In the genomic region with DNA sequence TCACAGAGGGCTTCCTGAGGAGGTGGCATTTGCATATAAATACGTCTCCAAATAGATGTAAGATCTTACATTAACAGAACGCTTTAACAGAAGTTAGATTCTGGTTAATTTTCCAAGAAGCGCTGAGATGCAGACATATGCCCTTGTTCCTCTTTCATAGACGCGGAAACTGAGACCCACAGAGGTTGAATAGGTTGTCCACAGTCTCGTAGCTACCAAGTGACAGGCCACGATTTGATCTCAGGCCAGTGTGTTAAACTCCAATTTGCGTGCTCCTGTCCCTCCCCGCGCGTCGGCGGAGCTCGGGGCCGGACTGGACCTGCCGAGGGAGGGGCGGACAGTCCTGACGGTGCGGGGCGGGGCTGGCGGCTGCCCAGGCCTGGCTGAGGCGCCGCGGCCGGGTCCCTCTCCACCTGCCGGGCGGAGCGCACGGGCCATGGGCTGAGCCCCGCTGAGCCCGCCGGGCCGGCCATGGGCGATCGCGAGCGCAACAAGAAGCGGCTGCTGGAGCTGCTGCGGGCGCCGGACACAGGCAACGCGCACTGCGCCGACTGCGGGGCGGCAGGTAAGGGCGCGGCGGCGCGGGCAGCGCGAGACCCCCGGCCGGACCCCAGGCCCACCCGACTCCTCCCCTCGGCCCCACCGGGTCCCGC, we compare ENCODE assay signal across 8 cellular contexts. TPM values are rescaled to one million over a fixed set of nuclear protein-coding genes. Genes with fewer than 3 reads are reported as not detected.
DNase-seq lines count a peak whose midpoint lies in the region; ATAC-seq and TF ChIP-seq lines count a peak whose summit lies in the region.

A gene with protein sequence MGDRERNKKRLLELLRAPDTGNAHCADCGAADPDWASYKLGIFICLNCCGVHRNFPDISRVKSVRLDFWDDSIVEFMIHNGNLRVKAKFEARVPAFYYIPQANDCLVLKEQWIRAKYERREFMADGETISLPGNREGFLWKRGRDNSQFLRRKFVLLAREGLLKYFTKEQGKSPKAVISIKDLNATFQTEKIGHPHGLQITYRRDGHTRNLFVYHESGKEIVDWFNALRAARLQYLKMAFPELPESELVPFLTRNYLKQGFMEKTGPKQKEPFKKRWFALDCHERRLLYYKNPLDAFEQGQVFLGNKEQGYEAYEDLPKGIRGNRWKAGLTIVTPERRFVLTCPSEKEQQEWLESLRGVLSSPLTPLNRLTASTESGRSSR (plus strand): TSS at position 402 of the 653 bp plus-strand sequence. CDS start 70 bp downstream, at position 472.

- no peak within 1 kb of the TSS for H3K27ac Mint-ChIP-seq in activated T-cell treated with anti-CD3 and anti-CD28 coated beads, Interleukin-2, amount 50 U/mL, for 24 hours

- no peak within 1 kb of the TSS for H3K9ac ChIP-seq in PC-3 (ENCODE audit: low read length)

- H2AFZ ChIP-seq in PC-3 (ENCODE audit: low read length) = peak within 1 kb of the TSS; percentile 67; the same call in 1 of the 2 replicates

- TF ChIP-seq POLR2A in suprapubic skin (IDR thresholded peaks at IDR 0.05) = no peak

- TF ChIP-seq EP300 in suprapubic skin (IDR thresholded peaks at IDR 0.05) = no peak

- no peaks in the 10 kb centered on the region for H3K36me3 Mint-ChIP-seq in activated T-cell treated with anti-CD3 and anti-CD28 coated beads, Interleukin-2, amount 50 U/mL, for 24 hours (ENCODE audit: low read depth)

- no peaks in the 10 kb centered on the region for H3K79me2 ChIP-seq in PC-3 (ENCODE audit: low read length)

- TF ChIP-seq CTCF in PC-3 (conservative IDR thresholded peaks at IDR 0.05; ENCODE audit: low read depth, low read length) = no peak
- TF ChIP-seq CTCF in lung (IDR thresholded peaks at IDR 0.05; ENCODE audit: control extremely low read depth, extremely low read depth) = no peak
- TF ChIP-seq CTCF in suprapubic skin (IDR thresholded peaks at IDR 0.05) = no peak

- no peaks in the 10 kb centered on the region for H4K20me1 ChIP-seq in PC-3 (ENCODE audit: low read length)

- ATAC-seq in PC-3 = peak; percentile 91
- peak; percentile 84 for ATAC-seq in lung (ENCODE audit: insufficient read depth, low FRiP score)
- ATAC-seq in GM21381 (IDR thresholded peaks at IDR 0.05; ENCODE audit: unreplicated experiment) = no peak

- no TSS peak for BruUV-seq in PC-3 (replicated peaks; lab: Mats Ljungman, UMichigan)

- no peak for DNase-seq in activated T-cell treated with anti-CD3 and anti-CD28 coated beads, Interleukin-2, amount 50 U/mL, for 24 hours
- DNase-seq in activated T-cell treated with anti-CD3 and anti-CD28 coated beads, Interleukin-2, amount 50 U/mL, for 1 hour = no peak
- DNase-seq in PC-3 = peak; percentile 36
- peak; percentile 77 for DNase-seq in ecto neural progenitor cell (ENCODE audit: low spot score)
- peak; percentile 62 for DNase-seq in lung (ENCODE audit: low spot score)
- peak; percentile 40 to 65 for DNase-seq in suprapubic skin (ENCODE audit: low spot score in 2 of 2)
- no peak for DNase-seq in stimulated activated CD4-positive, alpha-beta T cell treated with anti-CD3 and anti-CD28 coated beads, Interleukin-2, amount 100 ng/mL, for 48 hours

- 2 to 4% methylated on average over 32 to 60 of the region's 60 CpGs for WGBS in lung, 2 donors
- 3% methylated on average over 37 of the region's 60 CpGs for WGBS in suprapubic skin

- intact Hi-C loops in PC-3 (cut with micrococcal nuclease) = no loop called here

- H3F3A ChIP-seq in PC-3 (ENCODE audit: low read length, unreplicated experiment) = no peaks in the 10 kb centered on the region

- no peaks in the 10 kb centered on the region for H3K9me2 ChIP-seq in PC-3 (replicated peaks; ENCODE audit: low read length)

- H3K4me2 ChIP-seq in PC-3 (ENCODE audit: low read length) = peak within 1 kb of the TSS; percentile 87

- H3K9me3 ChIP-seq in PC-3 (ENCODE audit: low read length) (no peaks in the 10 kb centered on the region), lung (ENCODE audit: control insufficient read depth in 2 of 2, insufficient read depth in 1 of 2, low read length in 1 of 2) (no peaks in the 10 kb centered on the region), suprapubic skin (no peaks in the 10 kb centered on the region)

- no peak within 1 kb of the TSS for H3K27ac ChIP-seq in PC-3 (ENCODE audit: low read length)
- H3K27ac ChIP-seq in lung (ENCODE audit: low read depth in 1 of 2, low read length in 1 of 2) = peak within 1 kb of the TSS; percentile 11 to 52
- H3K27ac ChIP-seq in suprapubic skin = peak within 1 kb of the TSS; percentile 37

- H3K4me1 ChIP-seq in PC-3 (ENCODE audit: insufficient read depth, low read length) (0 out of 2 replicates have a peak, but pooled peaks cover 6% of the 10 kb centered on the region), lung (ENCODE audit: control insufficient read depth in 2 of 2, insufficient read depth in 2 of 2, low read length in 2 of 2) (peaks cover 0 to 7% of the 10 kb centered on the region in 2 donors), suprapubic skin (peaks cover 27% of the 10 kb centered on the region)

- H3K4me3 ChIP-seq in PC-3 (ENCODE audit: low read length) = peak within 1 kb of the TSS; percentile 64
- peak within 1 kb of the TSS; percentile 61 for H3K4me3 ChIP-seq in lung
- H3K4me3 ChIP-seq in suprapubic skin = peak within 1 kb of the TSS; percentile 55

- H3K4me3 Mint-ChIP-seq in activated T-cell treated with anti-CD3 and anti-CD28 coated beads, Interleukin-2, amount 50 U/mL, for 24 hours = peak within 1 kb of the TSS; percentile 61

- H3K27me3 ChIP-seq in PC-3 (ENCODE audit: low read length) (no peaks in the 10 kb centered on the region), lung (ENCODE audit: control insufficient read depth, insufficient read depth) (no peaks in the 10 kb centered on the region), suprapubic skin (peaks cover 26% of the 10 kb centered on the region)

- POLR2A ChIA-PET in PC-3 (lab: Charles Lee; ENCODE audit: unreplicated experiment) = interaction anchor here (0.6 kb wide), 1 partner anchor 77 kb away, joined by 7 read pairs; no protein-coding TSS in a partner anchor

- H3K9me3 Mint-ChIP-seq in activated T-cell treated with anti-CD3 and anti-CD28 coated beads, Interleukin-2, amount 50 U/mL, for 24 hours = no peaks in the 10 kb centered on the region

- CTCF ChIA-PET in PC-3 (lab: Charles Lee) = no interaction called here

- H3K27me3 Mint-ChIP-seq in activated T-cell treated with anti-CD3 and anti-CD28 coated beads, Interleukin-2, amount 50 U/mL, for 24 hours = peaks cover 56% of the 10 kb centered on the region

- H3K36me3 ChIP-seq in PC-3 (ENCODE audit: low read depth, low read length) (no peaks in the 10 kb centered on the region), lung (ENCODE audit: control insufficient read depth in 2 of 2, insufficient read depth in 2 of 2, low read length in 2 of 2) (no peaks in the 10 kb centered on the region), suprapubic skin (no peaks in the 10 kb centered on the region)

- H3K4me1 Mint-ChIP-seq in activated T-cell treated with anti-CD3 and anti-CD28 coated beads, Interleukin-2, amount 50 U/mL, for 24 hours (ENCODE audit: low read depth) = peaks cover 10% of the 10 kb centered on the region

RNA-seq across cellular contexts. Expression of the gene that starts here (rescaled TPM):
- 0.86 and 2.5 TPM in 2 replicates for total RNA-seq in PC-3 (2014; rRNA removed)
- 10 to 100 TPM; 18.6 to 37.1 TPM for total RNA-seq in lung
- 10 to 100 TPM; 10.3 to 40.9 TPM for polyA plus RNA-seq in lung
- total RNA-seq in suprapubic skin = 10 to 100 TPM in 3 of 4 donors, 1 to 10 TPM in 1; 9.1 to 22.5 (median 17.7) TPM

Comparison
In these comparisons a context has a peak if more than half of its experiments do, and no peak if none do; other contexts are left out.
1. DNase-seq: peak in PC-3 (single experiment), ecto neural progenitor cell (single experiment), lung (single experiment) and suprapubic skin (2 of 2); none in activated T-cell treated with anti-CD3 and anti-CD28 coated beads, Interleukin-2, amount 50 U/mL, for 24 hours (single experiment), activated T-cell treated with anti-CD3 and anti-CD28 coated beads, Interleukin-2, amount 50 U/mL, for 1 hour (single experiment) and stimulated activated CD4-positive, alpha-beta T cell treated with anti-CD3 and anti-CD28 coated beads, Interleukin-2, amount 100 ng/mL, for 48 hours (0 of 2).
2. Peak in every context shown above with its lines, with median percentiles within 50 percentile points of each other: H3K4me3 ChIP-seq.